15 cellular contexts compared by ENCODE assay signal in genomic region chr5:92371171-92371888, GRCh38.
"Had no signal": no experiment of that assay in that cellular context is flagged by ENCODE, and none has a peak within 500 bp of the region (broad histone marks: within the 10 kb centered on the region; RNA-seq: fewer than 3 reads in every experiment).

No MANE protein-coding gene starts in this region.

- H3K27ac ChIP-seq: epithelial cell of prostate, heart left ventricle, left lung, neutrophil, skin epidermis, transverse colon, vagina had no signal

- H3K27ac Mint-ChIP-seq: activated naive CD8-positive, alpha-beta T cell treated with anti-CD3 and anti-CD28 coated beads, Interleukin-2, amount 10 ng/mL, durations not matched to agents 7 days and 5 days; activated T-helper 1 cell treated with anti-CD3 and anti-CD28 coated beads, Interleukin-12 subunit alpha, Interleukin-12 subunit beta, Interleukin-2, Interleukin-4 antibody, amounts not matched to agents 30 ng/mL and 10 ng/mL and 1 ng/mL, durations not matched to agents 14 hours and 24 hours and 36 hours; naive thymus-derived CD4-positive, alpha-beta T cell had no signal

- H3K4me1 Mint-ChIP-seq: activated naive CD8-positive, alpha-beta T cell treated with anti-CD3 and anti-CD28 coated beads, Interleukin-2, amount 10 ng/mL, durations not matched to agents 7 days and 5 days; naive thymus-derived CD4-positive, alpha-beta T cell had no signal

- H3K4me3 ChIP-seq: heart left ventricle, left lung, mucosa of descending colon, skin epidermis, transverse colon, vagina had no signal

- H3K9me3 ChIP-seq: mucosa of descending colon, neutrophil, transverse colon, vagina had no signal

- H3K4me3 Mint-ChIP-seq: activated naive CD8-positive, alpha-beta T cell treated with anti-CD3 and anti-CD28 coated beads, Interleukin-2, amount 10 ng/mL, durations not matched to agents 7 days and 5 days; activated T-helper 1 cell treated with anti-CD3 and anti-CD28 coated beads, Interleukin-12 subunit alpha, Interleukin-12 subunit beta, Interleukin-2, Interleukin-4 antibody, amounts not matched to agents 30 ng/mL and 10 ng/mL and 1 ng/mL, durations not matched to agents 14 hours and 24 hours and 36 hours; naive thymus-derived CD4-positive, alpha-beta T cell had no signal

- H3K27me3 Mint-ChIP-seq: activated naive CD8-positive, alpha-beta T cell treated with anti-CD3 and anti-CD28 coated beads, Interleukin-2, amount 10 ng/mL, durations not matched to agents 7 days and 5 days; naive thymus-derived CD4-positive, alpha-beta T cell had no signal

- H3K4me1 ChIP-seq: heart left ventricle, left lung, transverse colon, vagina had no signal

- FAIRE-seq: frontal cortex had no signal

- DNase-seq: activated naive CD8-positive, alpha-beta T cell treated with anti-CD3 and anti-CD28 coated beads, Interleukin-2, amount 10 ng/mL, durations not matched to agents 7 days and 5 days; dermis blood vessel endothelial cell; heart left ventricle; left lung; mucosa of descending colon; naive thymus-derived CD4-positive, alpha-beta T cell; stimulated activated naive CD8-positive, alpha-beta T cell treated with anti-CD3 and anti-CD28 coated beads, Interleukin-15, Interleukin-2, amounts not matched to agents 100 U/mL and 50 U/mL, for 24 hours; transverse colon had no signal

- H3K9me3 Mint-ChIP-seq: activated T-helper 1 cell treated with anti-CD3 and anti-CD28 coated beads, Interleukin-12 subunit alpha, Interleukin-12 subunit beta, Interleukin-2, Interleukin-4 antibody, amounts not matched to agents 30 ng/mL and 10 ng/mL and 1 ng/mL, durations not matched to agents 14 hours and 24 hours and 36 hours had no signal

- H3K36me3 Mint-ChIP-seq: activated naive CD8-positive, alpha-beta T cell treated with anti-CD3 and anti-CD28 coated beads, Interleukin-2, amount 10 ng/mL, durations not matched to agents 7 days and 5 days had no signal

- H3K36me3 ChIP-seq: heart left ventricle, left lung, neutrophil, transverse colon, vagina had no signal

- ATAC-seq: activated CD4-positive, CD25-positive, alpha-beta regulatory T cell treated with anti-CD3 and anti-CD28 coated beads, Interleukin-2, amount 50 U/mL, for 24 hours; heart left ventricle; left lung; mucosa of descending colon; naive thymus-derived CD4-positive, alpha-beta T cell; stimulated activated naive CD8-positive, alpha-beta T cell treated with anti-CD3 and anti-CD28 coated beads, Interleukin-15, Interleukin-2, amounts not matched to agents 100 U/mL and 50 U/mL, for 24 hours had no signal

- H3K27me3 ChIP-seq: heart left ventricle, left lung, neutrophil, transverse colon, vagina had no signal
